ENCODE assay signal across 17 cellular contexts in genomic region chr18:59448546-59448945, GRCh38.
DNase-seq lines count a peak whose midpoint lies in the region; FAIRE-seq and TF ChIP-seq lines count a peak whose summit lies in the region.
"Had no signal": no experiment of that assay in that cellular context is flagged by ENCODE, and none has a peak within 500 bp of the region (broad histone marks: within the 10 kb centered on the region; RNA-seq: fewer than 3 reads in every experiment).

No MANE protein-coding gene starts in this region.

- FAIRE-seq in D721Med (lab: Jason Lieb, UNC): no peak
- FAIRE-seq: GM18507, K562 had no signal

- DNase-seq in AG08395 (ENCODE audit: low spot score) (peak; percentile 57), GM04504 (ENCODE audit: low read depth) (peak; percentile 35), amniotic epithelial cell (ENCODE audit: low read depth) (peak; percentile 57), fibroblast of the conjunctiva (ENCODE audit: low read depth) (peak; percentile 5), CD1c-positive myeloid dendritic cell (ENCODE audit: extremely low spot score) (no peak), medulla oblongata (ENCODE audit: extremely low spot score) (no peak), D721Med (ENCODE audit: insufficient read length, low spot score) (no peak)
- DNase-seq in activated CD4-positive, CD25-positive, alpha-beta regulatory T cell treated with anti-CD3 and anti-CD28 coated beads, Interleukin-2, amount 50 U/mL, for 72 hours: no peak
- DNase-seq: 8988T; BE2C; CD8-positive, alpha-beta T cell; H7; NCI-H1436 treated with DMSO at 0.1 percent for 48 hours; NCI-H345; NCI-H69 had no signal

- TF ChIP-seq CTCF in D721Med (IDR thresholded peaks at IDR 0.05; ENCODE audit: insufficient read depth, missing control alignments): no peak

Comparison
In these comparisons a context has a peak if more than half of its experiments do, and no peak if none do; other contexts are left out.
1. DNase-seq: peak in AG08395 (single experiment), GM04504 (single experiment), amniotic epithelial cell (single experiment) and fibroblast of the conjunctiva (single experiment); none in CD1c-positive myeloid dendritic cell (single experiment), activated CD4-positive, CD25-positive, alpha-beta regulatory T cell treated with anti-CD3 and anti-CD28 coated beads, Interleukin-2, amount 50 U/mL, for 72 hours (single experiment), medulla oblongata (single experiment) and D721Med (single experiment).